Comparison of ENCODE assay signal across 15 cellular contexts in genomic region chr5:96597441-96598020, GRCh38.
A peak's percentile ranks its signal among the peaks of the same experiment; 100 is the strongest.
DNase-seq lines count a peak whose midpoint lies in the region; ATAC-seq and TF ChIP-seq lines count a peak whose summit lies in the region.
"Had no signal": no experiment of that assay in that cellular context is flagged by ENCODE, and none has a peak within 500 bp of the region (broad histone marks: within the 10 kb centered on the region; RNA-seq: fewer than 3 reads in every experiment).

No MANE protein-coding gene starts in this region.

- H3K4me3 ChIP-seq in fibroblast of villous mesenchyme (ENCODE audit: low read depth, low read length) (no peak overlapping the region), gastrocnemius medialis (no peak overlapping the region)
- H3K4me3 ChIP-seq: breast epithelium, uterus had no signal

- H3K9me3 ChIP-seq in gastrocnemius medialis: no peaks in the 10 kb centered on the region
- H3K9me3 ChIP-seq: breast epithelium, uterus had no signal

- H3K27me3 ChIP-seq in gastrocnemius medialis: no peaks in the 10 kb centered on the region
- H3K27me3 ChIP-seq: breast epithelium, uterus had no signal

- TF ChIP-seq POLR2A in gastrocnemius medialis (IDR thresholded peaks at IDR 0.05): no peak

- no peak overlapping the region for H3K27ac ChIP-seq in gastrocnemius medialis
- H3K27ac ChIP-seq: breast epithelium, uterus had no signal

- H3K36me3 ChIP-seq in gastrocnemius medialis: no peaks in the 10 kb centered on the region
- H3K36me3 ChIP-seq: breast epithelium, uterus had no signal

- no peak for ATAC-seq in HG03097 (IDR thresholded peaks at IDR 0.05; ENCODE audit: low FRiP score, unreplicated experiment)
- no peak for ATAC-seq in GM21737 (IDR thresholded peaks at IDR 0.05; ENCODE audit: unreplicated experiment)
- no peak for ATAC-seq in gastrocnemius medialis
- ATAC-seq: T-helper 17 cell had no signal

- intact Hi-C loops in gastrocnemius medialis (cut with DNase I; ENCODE audit: low total_unique reads): no loop called here

- no peak for TF ChIP-seq CTCF in fibroblast of villous mesenchyme (IDR thresholded peaks at IDR 0.05; ENCODE audit: insufficient read depth, low read depth, low read length)
- TF ChIP-seq CTCF in gastrocnemius medialis (IDR thresholded peaks at IDR 0.05 in 4 of 5, conservative IDR thresholded peaks at IDR 0.05 in 1 of 5): no peak

- in situ Hi-C loops in gastrocnemius medialis (cut with MboI; ENCODE audit: low sequenced_read_pairs in 4 of 4): loop anchor here in 1 of 4 donors (5.0 kb wide), 1 partner anchor 255 kb away; no protein-coding TSS in a partner anchor

- DNase-seq in NCI-H2029 (lab: John Stamatoyannopoulos, UW) (peak; percentile 14), NCI-H2029 treated with DMSO at 0.1 percent for 48 hours (lab: John Stamatoyannopoulos, UW) (no peak), COR-L47 (lab: John Stamatoyannopoulos, UW) (peak; percentile 20), SHP77 (lab: John Stamatoyannopoulos, UW) (peak; percentile 42 to 55), fibroblast of villous mesenchyme (ENCODE audit: low read depth) (peak; percentile 61), gastrocnemius medialis (no peak)
- DNase-seq: ACHN, H9, hypothalamus, NCI-H1105, T-helper 17 cell, uterus had no signal

- no peaks in the 10 kb centered on the region for H3K4me1 ChIP-seq in gastrocnemius medialis
- H3K4me1 ChIP-seq: breast epithelium, uterus had no signal

Comparison
In these comparisons a context has a peak if more than half of its experiments do, and no peak if none do; other contexts are left out.
1. DNase-seq: peak in NCI-H2029 (single experiment), COR-L47 (single experiment), SHP77 (2 of 2) and fibroblast of villous mesenchyme (single experiment); none in NCI-H2029 treated with DMSO at 0.1 percent for 48 hours (single experiment) and gastrocnemius medialis (0 of 2).